ENCODE assay signal across 27 cellular contexts in genomic region chr2:10939058-10939457, GRCh38. TPM values are rescaled to one million over a fixed set of nuclear protein-coding genes. Genes with fewer than 3 reads are reported as not detected.
DNase-seq lines count a peak whose midpoint lies in the region; ATAC-seq, FAIRE-seq and TF ChIP-seq lines count a peak whose summit lies in the region.
"Had no signal": no experiment of that assay in that cellular context is flagged by ENCODE, and none has a peak within 500 bp of the region (broad histone marks: within the 10 kb centered on the region; RNA-seq: fewer than 3 reads in every experiment).

No MANE protein-coding gene starts in this region.

- no peak for TF ChIP-seq EP300 in A549 (IDR thresholded peaks at IDR 0.05)
- TF ChIP-seq EP300 in K562 (IDR thresholded peaks at IDR 0.05; ENCODE audit: low read length), result no peak

- TF ChIP-seq CTCF in A549 (IDR thresholded peaks at IDR 0.05) (no peak), IMR-90 (conservative IDR thresholded peaks at IDR 0.05; ENCODE audit: low read depth, low read length) (no peak), K562 (IDR thresholded peaks at IDR 0.05 in 2 of 3, conservative IDR thresholded peaks at IDR 0.05 in 1 of 3; ENCODE audit: insufficient read depth in 2 of 3, low read depth in 1 of 3, low read length in 3 of 3) (no peak)

- no peak overlapping the region for H3K18ac ChIP-seq in IMR-90 (ENCODE audit: low read depth, low read length)

- H3K79me2 ChIP-seq in K562 (ENCODE audit: control insufficient read depth, insufficient read depth, low read length), result no peaks in the 10 kb centered on the region

- peak overlapping the region; percentile 16; the same call in 1 of the 2 replicates for H2BK120ac ChIP-seq in IMR-90 (ENCODE audit: low read depth, low read length)

- 90% methylated on average over 3 of the region's 3 CpGs for WGBS in A549 (ENCODE audit: missing lambda C conversion rate)
- WGBS in IMR-90 (ENCODE audit: extremely low coverage in 2 of 2, insufficient read length in 1 of 2), 2 experiments, result no CpG with 5 or more reads among the region's 3 CpGs
- WGBS in K562 (ENCODE audit: insufficient coverage, low coverage, missing lambda C conversion rate), result 5% methylated on average over 3 of the region's 3 CpGs

- no peak overlapping the region for H3K14ac ChIP-seq in IMR-90 (replicated peaks; ENCODE audit: low read depth, low read length)

- DNase-seq in A549 (ENCODE audit: low read depth in 1 of 2, low spot score in 1 of 2) (no peak), IMR-90 (no peak), K562 (ENCODE audit: extremely low read depth in 1 of 4, low spot score in 3 of 4) (no peak), T-helper 17 cell (no peak)
- DNase-seq: ACHN; BE2C; C1 segment of cervical spinal cord; CD4-positive, alpha-beta memory T cell; CD4-positive, CD25-positive, alpha-beta regulatory T cell; CD8-positive, alpha-beta memory T cell; COR-L47; DMS 273 treated with DMSO at 0.1 percent for 48 hours; DMS153; DMS79; DND-41; EL; GDM1 had no signal

- H3K4me1 Mint-ChIP-seq in T-helper 17 cell, result no peaks in the 10 kb centered on the region
- H3K4me1 Mint-ChIP-seq: CD4-positive, CD25-positive, alpha-beta regulatory T cell; CD8-positive, alpha-beta memory T cell had no signal

- H4K5ac ChIP-seq in IMR-90 (ENCODE audit: low read depth, low read length), result no peak overlapping the region

- H3K27me3 ChIP-seq in IMR-90 (ENCODE audit: control insufficient read depth, insufficient read depth, low read length), result no peaks in the 10 kb centered on the region
- H3K27me3 ChIP-seq in K562 (ENCODE audit: control insufficient read depth in 2 of 2, insufficient read depth in 2 of 2, low read length in 2 of 2), result peaks cover 16 to 47% of the 10 kb centered on the region in 2 experiments; a peak in 3 of 5 replicates
- H3K27me3 ChIP-seq: BE2C, BLaER1 had no signal

- FAIRE-seq in A549 (lab: Jason Lieb, UNC) (no peak), K562 (lab: Jason Lieb, UNC) (no peak)
- FAIRE-seq: GM12878, GM12892, GM18507, GM19239 had no signal

- POLR2A ChIA-PET in A549 (lab: Yijun Ruan, JAX) (no interaction called here), IMR-90 (lab: Charles Lee; ENCODE audit: unreplicated experiment) (no interaction called here), K562 (lab: Yijun Ruan, JAX) (no interaction called here)

- TF ChIP-seq RAD21 in A549 (conservative IDR thresholded peaks at IDR 0.05 in 1 of 2, IDR thresholded peaks at IDR 0.05 in 1 of 2), result no peak
- no peak for TF ChIP-seq RAD21 in IMR-90 (IDR thresholded peaks at IDR 0.05; ENCODE audit: low read length)
- TF ChIP-seq RAD21 in K562 (CRISPR knock-in tag; conservative IDR thresholded peaks at IDR 0.05 in 1 of 2, IDR thresholded peaks at IDR 0.05 in 1 of 2), result no peak

- H4K20me1 ChIP-seq in IMR-90 (ENCODE audit: insufficient read depth, low read length) (no peaks in the 10 kb centered on the region), K562 (replicated peaks; ENCODE audit: control insufficient read depth, insufficient read depth, low read length) (no peaks in the 10 kb centered on the region)
- H4K20me1 ChIP-seq: BLaER1 had no signal

- H2AFZ ChIP-seq in IMR-90 (replicated peaks; ENCODE audit: low read length, poor library complexity), result no peak overlapping the region
- H2AFZ ChIP-seq in K562 (ENCODE audit: low read depth, low read length), result no peak overlapping the region

- peaks cover 0 to 11% of the 10 kb centered on the region in 2 experiments; a peak in 2 of 4 replicates for H3K79me1 ChIP-seq in IMR-90 (ENCODE audit: low read depth in 1 of 2, low read length in 2 of 2)

- no peak overlapping the region for H3K23ac ChIP-seq in IMR-90 (ENCODE audit: low read depth, low read length)

- H4K8ac ChIP-seq in IMR-90 (ENCODE audit: low read depth in 2 of 2, low read length in 2 of 2), result no peak overlapping the region

- no peak overlapping the region for H2BK15ac ChIP-seq in IMR-90 (ENCODE audit: low read depth, low read length)

- peaks cover 33% of the 10 kb centered on the region for H3K4me1 ChIP-seq in A549
- H3K4me1 ChIP-seq in IMR-90 (ENCODE audit: control insufficient read depth, insufficient read depth, low read length), result peaks cover 23% of the 10 kb centered on the region
- no peaks in the 10 kb centered on the region; a peak in 1 of 5 replicates for H3K4me1 ChIP-seq in K562 (replicated peaks in 1 of 2; ENCODE audit: control insufficient read depth in 2 of 2, insufficient read depth in 2 of 2, low read length in 2 of 2)
- H3K4me1 ChIP-seq: BE2C had no signal

- H3K4ac ChIP-seq in IMR-90 (ENCODE audit: low read depth, low read length), result no peak overlapping the region

- BruUV-seq in IMR-90 (replicated peaks; lab: Mats Ljungman, UMichigan), result no TSS peak
- BruUV-seq in K562 (replicated peaks; lab: Mats Ljungman, UMichigan), result no TSS peak

- CTCF ChIA-PET in A549 (lab: Yijun Ruan, JAX) (interaction anchor here (1.1 kb wide), 1 partner anchor 185 kb away, joined by 3 read pairs; no protein-coding TSS in a partner anchor), IMR-90 (lab: Yijun Ruan, JAX) (no interaction called here), K562 (lab: Yijun Ruan, JAX; ENCODE audit: low intra/inter-chr PET ratio) (no interaction called here)

- H3K36me3 Mint-ChIP-seq in T-helper 17 cell (ENCODE audit: low read depth), result peaks cover 2% of the 10 kb centered on the region
- H3K36me3 Mint-ChIP-seq: CD14-positive monocyte; CD4-positive, alpha-beta memory T cell; CD8-positive, alpha-beta memory T cell had no signal

- ATAC-seq in A549 (no peak), IMR-90 (ENCODE audit: low read depth) (no peak), K562 (no peak), GM18520 (IDR thresholded peaks at IDR 0.05; ENCODE audit: unreplicated experiment) (no peak), T-helper 17 cell (no peak), HG03521 (IDR thresholded peaks at IDR 0.05; ENCODE audit: unreplicated experiment) (no peak)
- ATAC-seq: GM12878 had no signal

- no peak overlapping the region for H3K9ac ChIP-seq in IMR-90 (ENCODE audit: low read depth, low read length)
- no peak overlapping the region for H3K9ac ChIP-seq in K562 (ENCODE audit: insufficient read depth in 1 of 2, low read depth in 2 of 2, low read length in 2 of 2)
- H3K9ac ChIP-seq: BLaER1 had no signal

- peak overlapping the region; percentile 27; the same call in 1 of the 2 replicates for H2AK5ac ChIP-seq in IMR-90 (ENCODE audit: low read depth, low read length)

- no peak overlapping the region for H2BK5ac ChIP-seq in IMR-90 (ENCODE audit: low read depth, low read length, poor library complexity, severe bottlenecking)

- no peak overlapping the region for H4K91ac ChIP-seq in IMR-90 (ENCODE audit: insufficient read depth, low read depth, low read length)

- TF ChIP-seq POLR2A in A549 (IDR thresholded peaks at IDR 0.05; ENCODE audit: low read length), result no peak
- no peak for TF ChIP-seq POLR2A in IMR-90 (IDR thresholded peaks at IDR 0.05; ENCODE audit: low read depth, low read length)
- no peak for TF ChIP-seq POLR2A in K562 (conservative IDR thresholded peaks at IDR 0.05)

- no peak overlapping the region for H3K56ac ChIP-seq in IMR-90 (ENCODE audit: extremely low read depth, insufficient read depth, low read length)

- H3K4me3 Mint-ChIP-seq in T-helper 17 cell, result no peak overlapping the region
- H3K4me3 Mint-ChIP-seq: CD14-positive monocyte; CD4-positive, alpha-beta memory T cell; CD4-positive, CD25-positive, alpha-beta regulatory T cell; CD8-positive, alpha-beta memory T cell had no signal

- in situ Hi-C loops in IMR-90 (cut with MboI; ENCODE audit: low sequenced_read_pairs) (no loop called here), K562 (cut with MboI) (no loop called here)

- H3K27ac ChIP-seq in A549, result no peak overlapping the region
- no peak overlapping the region for H3K27ac ChIP-seq in IMR-90 (ENCODE audit: insufficient read depth, low read length)
- H3K27ac ChIP-seq in K562 (ENCODE audit: extremely low read depth, low read depth, low read length), result no peak overlapping the region
- H3K27ac ChIP-seq: 22Rv1, BLaER1 had no signal

- intact Hi-C loops in IMR-90 (cut with micrococcal nuclease), result no loop called here
- intact Hi-C loops in K562 (cut with micrococcal nuclease), result no loop called here

- dilution Hi-C loops in IMR-90 (cut with HindIII; ENCODE audit: low sequenced_read_pairs, unreplicated experiment), result no loop called here

- peaks cover 21% of the 10 kb centered on the region for H3K27me3 Mint-ChIP-seq in T-helper 17 cell

- H3K36me3 ChIP-seq in IMR-90 (ENCODE audit: control insufficient read depth, insufficient read depth, low read length) (no peaks in the 10 kb centered on the region), K562 (ENCODE audit: control insufficient read depth, insufficient read depth, low read length) (no peaks in the 10 kb centered on the region)
- H3K36me3 ChIP-seq: BE2C, BLaER1 had no signal

- H3K4me3 ChIP-seq in A549 (no peak overlapping the region), IMR-90 (ENCODE audit: insufficient read depth, low read depth, low read length) (no peak overlapping the region), K562 (no peak overlapping the region)
- H3K4me3 ChIP-seq: BLaER1, GM12878 had no signal

- no peak overlapping the region for H3K27ac Mint-ChIP-seq in T-helper 17 cell
- H3K27ac Mint-ChIP-seq: CD14-positive monocyte; CD4-positive, alpha-beta memory T cell; CD8-positive, alpha-beta memory T cell had no signal

- H2AK9ac ChIP-seq in IMR-90 (replicated peaks; ENCODE audit: low read depth, low read length, poor library complexity), result no peak overlapping the region

- H2BK20ac ChIP-seq in IMR-90 (ENCODE audit: low read depth, low read length), result no peak overlapping the region

- H3K4me2 ChIP-seq in A549 (no peak overlapping the region), IMR-90 (ENCODE audit: low read depth, low read length) (no peak overlapping the region), K562 (ENCODE audit: insufficient read depth, low read length) (no peak overlapping the region)
- H3K4me2 ChIP-seq: BLaER1 had no signal

- peaks cover 21% of the 10 kb centered on the region for H3K9me1 ChIP-seq in IMR-90 (ENCODE audit: insufficient read depth, low read length)
- H3K9me1 ChIP-seq in K562 (ENCODE audit: control insufficient read depth, insufficient read depth, low read length), result no peaks in the 10 kb centered on the region

- H3K9me3 ChIP-seq in A549 (peaks cover 29% of the 10 kb centered on the region), IMR-90 (ENCODE audit: control insufficient read depth, insufficient read depth, low read length) (peaks cover 2% of the 10 kb centered on the region; the same call in 1 of the 2 replicates), K562 (replicated peaks; ENCODE audit: control insufficient read depth, insufficient read depth, low read depth, low read length) (no peaks in the 10 kb centered on the region; the same call in 1 of the 2 replicates), T-helper 17 cell (ENCODE audit: control insufficient read depth, low read length, poor library complexity, severe bottlenecking) (no peaks in the 10 kb centered on the region)
- H3K9me3 ChIP-seq: BE2C had no signal

RNA-seq across cellular contexts. Expression of gene KCNF1, which starts 27.3 kb away (rescaled TPM):
- polyA plus RNA-seq in A549 (2011; rRNA removed), result 4.4 and 5.6 TPM in 2 replicates
- 16.6 and 23.6 TPM in 2 replicates for polyA plus RNA-seq in A549 (2012; cell fraction: cytosol; rRNA removed)
- polyA plus RNA-seq in A549 (2012; cell fraction: nucleus; rRNA removed), result 19.0 and 25.7 TPM in 2 replicates
- polyA plus RNA-seq in A549 (2017; fragmentation: RNase III; extraction: RNeasy Plus Mini Kit Qiagen cat#74134 plus additional on column Dnase treatment), result 3.7 to 4.2 TPM (median 4.0 TPM) in 3 replicates
- polyA minus RNA-seq in A549 (2011; rRNA and poly(A)+ RNA removed), result 8.1 and 10.3 TPM in 2 replicates
- total RNA-seq in IMR-90 (2012; rRNA removed), result 0.54 and 0.56 TPM in 2 replicates
- 1.4 TPM in 2 replicates for polyA plus RNA-seq in IMR-90 (2012; rRNA removed)
- 0.61 and 2.1 TPM in 2 replicates for polyA plus RNA-seq in IMR-90 (2012; cell fraction: cytosol; rRNA removed)
- polyA plus RNA-seq in IMR-90 (2012; cell fraction: nucleus; rRNA removed; ENCODE audit: low replicate concordance), result 0.88 and 2.2 TPM in 2 replicates
- total RNA-seq in K562 (2011; cell fraction: chromatin; rRNA removed; ENCODE audit: low replicate concordance), result not detected in 2 replicates
- not detected in 2 replicates for total RNA-seq in K562 (2011; cell fraction: nucleolus; rRNA removed)
- total RNA-seq in K562 (2011; cell fraction: nucleoplasm; rRNA removed), result not detected in 2 replicates
- total RNA-seq in K562 (2014; rRNA removed), result not detected in 2 replicates
- total RNA-seq in K562 (2014; rRNA removed; fragmentation: Illumina TruSeq; extraction: Trizol), result not detected in 2 replicates
- total RNA-seq in K562 (2015; rRNA removed; fragmentation: Illumina TruSeq; extraction: Trizol), result not detected in 2 replicates
- total RNA-seq in K562 (2021), result not detected in 2 replicates
- polyA plus RNA-seq in K562 (2011; rRNA removed), result not detected in 2 replicates
- not detected in 2 replicates for polyA plus RNA-seq in K562 (2011; cell fraction: cytosol; rRNA removed)
- not detected in 2 replicates for polyA plus RNA-seq in K562 (2011; cell fraction: nucleus; rRNA removed)
- polyA plus RNA-seq in K562 (2012), result not detected in 2 replicates
- not detected in 2 replicates for polyA plus RNA-seq in K562 (2014; fragmentation: Illumina TruSeq; extraction: Trizol)
- not detected for polyA plus RNA-seq in K562 (2014; fragmentation: Nextera tagmentation; extraction: Ambion mirVana)
- polyA plus RNA-seq in K562 (2014; rRNA removed), result not detected in 2 replicates
- not detected in 2 replicates for polyA minus RNA-seq in K562 (2011; rRNA and poly(A)+ RNA removed)
- polyA minus RNA-seq in K562 (2011; cell fraction: cytosol; rRNA and poly(A)+ RNA removed), result not detected in 2 replicates
- polyA minus RNA-seq in K562 (2011; cell fraction: nucleus; rRNA and poly(A)+ RNA removed), result not detected in 2 replicates
- not detected for total RNA-seq in T-helper 17 cell
- total RNA-seq: CD4-positive, alpha-beta memory T cell; CD4-positive, CD25-positive, alpha-beta regulatory T cell; CD8-positive, alpha-beta memory T cell; Daoy; GM12878 had no signal
- polyA plus RNA-seq: CD14-positive monocyte; CD4-positive, alpha-beta memory T cell; CD4-positive, CD25-positive, alpha-beta regulatory T cell; CD8-positive, alpha-beta memory T cell; GM12878 had no signal

Comparison
In these comparisons a context has a peak if more than half of its experiments do, and no peak if none do; other contexts are left out.
1. Of the 35 proteins assayed by ChIP-seq in both K562 and A549: peak only in K562: none; only in A549: CHD4 and KDM1A; in both: none; in neither: 33.